ENCODE assay signal across 1 cellular context in genomic region chr9:78297672-78297961, GRCh38.
TF ChIP-seq lines count a peak whose summit lies in the region.

No MANE protein-coding gene starts in this region.

TF ChIP-seq in endothelial cell of umbilical vein, 7 proteins besides CTCF, POLR2A, EP300 and RAD21:
- TF ChIP-seq POLR2AphosphoS5 (IDR thresholded peaks at IDR 0.05; ENCODE audit: insufficient read depth, low read depth, low read length) (no peak), EZH2 (IDR thresholded peaks at IDR 0.05; ENCODE audit: borderline replicate concordance, low read depth, low read length, severe bottlenecking) (no peak), FOS (IDR thresholded peaks at IDR 0.05; ENCODE audit: borderline replicate concordance, insufficient read depth, low read length) (no peak), JUN (IDR thresholded peaks at IDR 0.05; ENCODE audit: borderline replicate concordance, insufficient read depth, insufficient read length, low read depth) (no peak), MYC (IDR thresholded peaks at IDR 0.05; ENCODE audit: low read depth, low read length) (no peak), GATA2 (IDR thresholded peaks at IDR 0.05; ENCODE audit: insufficient read depth, insufficient read length, low read depth, low read length) (no peak)
- TF ChIP-seq, protein P1, sequence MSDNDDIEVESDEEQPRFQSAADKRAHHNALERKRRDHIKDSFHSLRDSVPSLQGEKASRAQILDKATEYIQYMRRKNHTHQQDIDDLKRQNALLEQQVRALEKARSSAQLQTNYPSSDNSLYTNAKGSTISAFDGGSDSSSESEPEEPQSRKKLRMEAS (IDR thresholded peaks at IDR 0.05; ENCODE audit: insufficient read depth, insufficient read length), result no peak
